ENCODE assay signal across 8 cellular contexts in genomic region chr19:2540646-2541454, GRCh38.
A peak's percentile ranks its signal among the peaks of the same experiment; 100 is the strongest.
DNase-seq lines count a peak whose midpoint lies in the region; ATAC-seq, FAIRE-seq and TF ChIP-seq lines count a peak whose summit lies in the region.

No MANE protein-coding gene starts in this region.

- H3K27me3 ChIP-seq in SK-N-SH (ENCODE audit: insufficient read depth) (no peaks in the 10 kb centered on the region), gastroesophageal sphincter (no peaks in the 10 kb centered on the region), pancreas (no peaks in the 10 kb centered on the region)

- WGBS in SK-N-SH (ENCODE audit: low lambda C conversion rate), result 13% methylated on average over 12 of the region's 35 CpGs
- WGBS in gastroesophageal sphincter (ENCODE audit: low coverage in 1 of 2), 2 donors, result 30 to 33% methylated on average over 4 to 6 of the region's 35 CpGs
- 59 to 62% methylated on average over 35 of the region's 35 CpGs for WGBS in pancreas, 2 donors

- H3K27ac Mint-ChIP-seq in effector memory CD8-positive, alpha-beta T cell, result no peak overlapping the region

- H3K79me2 ChIP-seq in SK-N-SH (ENCODE audit: insufficient read depth), result peaks cover 13% of the 10 kb centered on the region; the same call in 1 of the 2 replicates

- no peaks in the 10 kb centered on the region for H4K20me1 ChIP-seq in SK-N-SH (ENCODE audit: insufficient read depth)

- peak; percentile 84 for ATAC-seq in gastroesophageal sphincter
- peak; percentile 44 to 69 (median 56) for ATAC-seq in pancreas
- no peak for ATAC-seq in effector memory CD8-positive, alpha-beta T cell (replicated peaks)

- no peak for TF ChIP-seq RAD21 in SK-N-SH (IDR thresholded peaks at IDR 0.05; ENCODE audit: low read length)

- H3K36me3 ChIP-seq in SK-N-SH (replicated peaks in 1 of 2; ENCODE audit: control insufficient read depth in 1 of 2, insufficient read depth in 2 of 2, low read length in 1 of 2) (no peaks in the 10 kb centered on the region), gastroesophageal sphincter (no peaks in the 10 kb centered on the region), pancreas (no peaks in the 10 kb centered on the region)

- intact Hi-C loops in pancreas (cut with DNase I), result loop anchor here in 1 of 3 donors (5.0 kb wide), 1 partner anchor 64 kb away; the partner anchor contains the start of gene GADD45B

- DNase-seq in Caki2 (ENCODE audit: low read depth) (peak; percentile 94), SK-N-SH (no peak), pancreas (peak; percentile 67 to 92 (median 82)), erythroblast (lab: John Stamatoyannopoulos, UW) (no peak), COLO668 (lab: John Stamatoyannopoulos, UW; ENCODE audit: unreplicated experiment) (no peak)
- no peak for DNase-seq in effector memory CD8-positive, alpha-beta T cell
- DNase-seq in activated CD8-positive, alpha-beta memory T cell treated with anti-CD3 and anti-CD28 coated beads, Interleukin-2, amount 50 U/mL, for 4 hours, result no peak

- H3K9ac ChIP-seq in SK-N-SH, result peak overlapping the region; percentile 78

- H3K9me3 Mint-ChIP-seq in effector memory CD8-positive, alpha-beta T cell, result no peaks in the 10 kb centered on the region

- peaks cover 36% of the 10 kb centered on the region for H3F3A ChIP-seq in SK-N-SH (replicated peaks; ENCODE audit: insufficient read depth)

- H2AFZ ChIP-seq in SK-N-SH (ENCODE audit: low read depth), result peak overlapping the region; percentile 30; the same call in 1 of the 2 replicates

- CTCF ChIA-PET in SK-N-SH (lab: Yijun Ruan, JAX), result interaction anchor here (1.5 kb wide), 1 partner anchor 73 kb away, joined by 4 read pairs; no protein-coding TSS in a partner anchor

- peak in 1 of 2 donors; percentile 43 for TF ChIP-seq POLR2A in gastroesophageal sphincter (IDR thresholded peaks at IDR 0.05)
- TF ChIP-seq POLR2A in erythroblast (IDR thresholded peaks at IDR 0.05; ENCODE audit: low read length), result no peak

- in situ Hi-C loops in Caki2 (cut with HindIII; ENCODE audit: low pct_unique_long_range_greater_than_20kb, low sequenced_read_pairs), result no loop called here

- H3K4me3 ChIP-seq in SK-N-SH (ENCODE audit: low read depth in 2 of 2, low read length in 1 of 2) (peak overlapping the region in 1 of 2 experiments; percentile 49; a peak in 1 of 4 replicates), gastroesophageal sphincter (peak overlapping the region in 1 of 2 donors; percentile 41), pancreas (no peak overlapping the region)

- H3K27ac ChIP-seq in SK-N-SH (ENCODE audit: low read depth in 2 of 2, low read length in 1 of 2), result peak overlapping the region; percentile 56 to 90; a peak in 3 of 4 replicates
- peak overlapping the region; percentile 83 to 98 (median 94) for H3K27ac ChIP-seq in gastroesophageal sphincter
- H3K27ac ChIP-seq in pancreas, result peak overlapping the region; percentile 58 to 75 (median 74)

- peak in 1 of 2 experiments; percentile 93; a peak in 2 of 4 replicates for TF ChIP-seq EP300 in SK-N-SH (IDR thresholded peaks at IDR 0.05; ENCODE audit: borderline replicate concordance in 1 of 2, low read depth in 1 of 2, low read length in 1 of 2)
- TF ChIP-seq EP300 in gastroesophageal sphincter (IDR thresholded peaks at IDR 0.05), result no peak

- POLR2A ChIA-PET in SK-N-SH (lab: Yijun Ruan, JAX), result no interaction called here

- H3K27me3 Mint-ChIP-seq in effector memory CD8-positive, alpha-beta T cell, result no peaks in the 10 kb centered on the region

- no peak overlapping the region for H3K4me3 Mint-ChIP-seq in effector memory CD8-positive, alpha-beta T cell

- peaks cover 13 to 43% of the 10 kb centered on the region in 2 experiments; a peak in 3 of 4 replicates for H3K4me1 ChIP-seq in SK-N-SH (ENCODE audit: control insufficient read depth in 1 of 2, insufficient read depth in 2 of 2, low read depth in 1 of 2, low read length in 1 of 2)
- peaks cover 13 to 65% (median 46%) of the 10 kb centered on the region in 3 donors for H3K4me1 ChIP-seq in gastroesophageal sphincter
- H3K4me1 ChIP-seq in pancreas, result peaks cover 16 to 30% (median 20%) of the 10 kb centered on the region in 3 donors

- H3K36me3 Mint-ChIP-seq in effector memory CD8-positive, alpha-beta T cell (ENCODE audit: insufficient read depth), result peaks cover 4% of the 10 kb centered on the region

- peaks cover 14 to 18% of the 10 kb centered on the region in 2 donors for H3K4me1 Mint-ChIP-seq in effector memory CD8-positive, alpha-beta T cell (ENCODE audit: low read depth in 2 of 2)

- no peak for FAIRE-seq in pancreas (lab: Jason Lieb, UNC)

- peak overlapping the region; percentile 84 for H3K4me2 ChIP-seq in SK-N-SH

- TF ChIP-seq CTCF in SK-N-SH (IDR thresholded peaks at IDR 0.05) (peak; percentile 38), gastroesophageal sphincter (IDR thresholded peaks at IDR 0.05) (peak in 3 of 4 experiments; percentile 47 to 82 (median 76)), pancreas (IDR thresholded peaks at IDR 0.05) (no peak)

- no peaks in the 10 kb centered on the region for H3K9me2 ChIP-seq in SK-N-SH

- no peaks in the 10 kb centered on the region for H3K9me3 ChIP-seq in SK-N-SH
- no peaks in the 10 kb centered on the region for H3K9me3 ChIP-seq in gastroesophageal sphincter
- no peaks in the 10 kb centered on the region for H3K9me3 ChIP-seq in pancreas

TF ChIP-seq in SK-N-SH, 30 proteins besides CTCF, POLR2A, EP300 and RAD21 (continues in another document):
- TF ChIP-seq TEAD4 (IDR thresholded peaks at IDR 0.05; ENCODE audit: borderline replicate concordance, insufficient read depth), result peak; percentile 100
- no peak for TF ChIP-seq GATA2 (CRISPR knock-in tag; IDR thresholded peaks at IDR 0.05)
- peak; percentile 32; the same call in 1 of the 2 replicates for TF ChIP-seq USF1 (IDR thresholded peaks at IDR 0.05; ENCODE audit: borderline replicate concordance, low read depth)
- no peak for TF ChIP-seq SMC3 (IDR thresholded peaks at IDR 0.05; ENCODE audit: low read depth, low read length)
- TF ChIP-seq NRF1 (IDR thresholded peaks at IDR 0.05; ENCODE audit: low read depth, low read length), result no peak
- TF ChIP-seq CHD2 (IDR thresholded peaks at IDR 0.05; ENCODE audit: low read length, partially characterized antibody), result no peak
- TF ChIP-seq JUND (IDR thresholded peaks at IDR 0.05), result peak; percentile 75
- peak; percentile 44 for TF ChIP-seq ELF1 (IDR thresholded peaks at IDR 0.05)
- TF ChIP-seq FOXM1 (IDR thresholded peaks at IDR 0.05; ENCODE audit: low read depth), result peak; percentile 67
- TF ChIP-seq TCF12 (IDR thresholded peaks at IDR 0.05), result peak; percentile 91
- TF ChIP-seq IRF3 (IDR thresholded peaks at IDR 0.05; ENCODE audit: low read depth, low read length), result no peak
- peak; percentile 88; the same call in 1 of the 2 replicates for TF ChIP-seq MEF2A (IDR thresholded peaks at IDR 0.05; ENCODE audit: borderline replicate concordance, low read depth)
- TF ChIP-seq FOXJ3 (CRISPR knock-in tag; IDR thresholded peaks at IDR 0.05), result no peak
- peak; percentile 76; the same call in 1 of the 2 replicates for TF ChIP-seq SIN3A (IDR thresholded peaks at IDR 0.05; ENCODE audit: borderline replicate concordance, low read depth, low read length)
- peak; percentile 62 for TF ChIP-seq PBX3 (IDR thresholded peaks at IDR 0.05)

Comparison
In these comparisons a context has a peak if more than half of its experiments do, and no peak if none do; other contexts are left out.
1. DNase-seq: peak in Caki2 (single experiment) and pancreas (6 of 6); none in SK-N-SH (single experiment), effector memory CD8-positive, alpha-beta T cell (0 of 3), erythroblast (0 of 2), activated CD8-positive, alpha-beta memory T cell treated with anti-CD3 and anti-CD28 coated beads, Interleukin-2, amount 50 U/mL, for 4 hours (single experiment) and COLO668 (single experiment).
2. CTCF ChIP-seq: peak in SK-N-SH (single experiment) and gastroesophageal sphincter (3 of 4); none in pancreas (0 of 4).
3. Peak in every context shown above with its lines, with median percentiles within 50 percentile points of each other: H3K27ac ChIP-seq.